Comparison of ENCODE assay signal across 1 cellular context in the genomic region with DNA sequence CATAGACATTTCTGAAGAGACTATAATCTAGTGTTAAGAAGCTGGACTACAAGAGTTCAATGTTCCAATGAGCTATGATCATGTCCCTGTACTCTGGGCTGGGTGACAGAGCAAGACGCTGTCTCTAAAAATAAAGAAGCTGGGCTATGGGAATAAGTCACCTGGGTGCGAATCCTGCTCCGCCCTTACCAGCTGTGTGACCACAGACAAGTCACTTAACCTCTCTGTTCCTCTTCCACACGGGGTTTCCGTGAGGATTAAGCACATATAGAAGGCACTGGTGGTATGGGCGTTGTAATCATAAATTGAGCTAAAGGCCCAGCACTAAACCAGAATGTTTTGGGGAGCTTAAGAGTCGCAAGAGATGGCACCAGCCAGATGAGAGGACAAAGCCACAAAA.
TF ChIP-seq lines count a peak whose summit lies in the region.

No MANE protein-coding gene starts in this region.

TF ChIP-seq in WTC11, 78 proteins besides CTCF, POLR2A, EP300 and RAD21 (continued from another document):
- TF ChIP-seq, protein P1, sequence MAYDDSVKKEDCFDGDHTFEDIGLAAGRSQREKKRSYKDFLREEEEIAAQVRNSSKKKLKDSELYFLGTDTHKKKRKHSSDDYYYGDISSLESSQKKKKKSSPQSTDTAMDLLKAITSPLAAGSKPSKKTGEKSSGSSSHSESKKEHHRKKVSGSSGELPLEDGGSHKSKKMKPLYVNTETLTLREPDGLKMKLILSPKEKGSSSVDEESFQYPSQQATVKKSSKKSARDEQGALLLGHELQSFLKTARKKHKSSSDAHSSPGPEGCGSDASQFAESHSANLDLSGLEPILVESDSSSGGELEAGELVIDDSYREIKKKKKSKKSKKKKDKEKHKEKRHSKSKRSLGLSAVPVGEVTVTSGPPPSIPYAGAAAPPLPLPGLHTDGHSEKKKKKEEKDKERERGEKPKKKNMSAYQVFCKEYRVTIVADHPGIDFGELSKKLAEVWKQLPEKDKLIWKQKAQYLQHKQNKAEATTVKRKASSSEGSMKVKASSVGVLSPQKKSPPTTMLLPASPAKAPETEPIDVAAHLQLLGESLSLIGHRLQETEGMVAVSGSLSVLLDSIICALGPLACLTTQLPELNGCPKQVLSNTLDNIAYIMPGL (CRISPR knock-in tag; IDR thresholded peaks at IDR 0.05), result no peak
- TF ChIP-seq, protein P2, sequence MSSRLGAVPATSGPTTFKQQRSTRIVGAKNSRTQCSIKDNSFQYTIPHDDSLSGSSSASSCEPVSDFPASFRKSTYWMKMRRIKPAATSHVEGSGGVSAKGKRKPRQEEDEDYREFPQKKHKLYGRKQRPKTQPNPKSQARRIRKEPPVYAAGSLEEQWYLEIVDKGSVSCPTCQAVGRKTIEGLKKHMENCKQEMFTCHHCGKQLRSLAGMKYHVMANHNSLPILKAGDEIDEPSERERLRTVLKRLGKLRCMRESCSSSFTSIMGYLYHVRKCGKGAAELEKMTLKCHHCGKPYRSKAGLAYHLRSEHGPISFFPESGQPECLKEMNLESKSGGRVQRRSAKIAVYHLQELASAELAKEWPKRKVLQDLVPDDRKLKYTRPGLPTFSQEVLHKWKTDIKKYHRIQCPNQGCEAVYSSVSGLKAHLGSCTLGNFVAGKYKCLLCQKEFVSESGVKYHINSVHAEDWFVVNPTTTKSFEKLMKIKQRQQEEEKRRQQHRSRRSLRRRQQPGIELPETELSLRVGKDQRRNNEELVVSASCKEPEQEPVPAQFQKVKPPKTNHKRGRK (CRISPR knock-in tag; IDR thresholded peaks at IDR 0.05; ENCODE audit: borderline replicate concordance), result no peak
- TF ChIP-seq TCF7 (CRISPR knock-in tag; IDR thresholded peaks at IDR 0.05; ENCODE audit: low read depth), result no peak
- TF ChIP-seq GTF2I (CRISPR knock-in tag; conservative IDR thresholded peaks at IDR 0.05), result no peak
- TF ChIP-seq CREM (CRISPR knock-in tag; IDR thresholded peaks at IDR 0.05), result no peak
- TF ChIP-seq ZNF121 (CRISPR knock-in tag; IDR thresholded peaks at IDR 0.05), result no peak
- TF ChIP-seq SMAD3 (CRISPR knock-in tag; IDR thresholded peaks at IDR 0.05; ENCODE audit: borderline replicate concordance), result no peak
- TF ChIP-seq SMAD4 (CRISPR knock-in tag; IDR thresholded peaks at IDR 0.05), result no peak
- no peak for TF ChIP-seq EMX1 (CRISPR knock-in tag; IDR thresholded peaks at IDR 0.05)
- TF ChIP-seq PRRX2 (CRISPR knock-in tag; IDR thresholded peaks at IDR 0.05), result no peak
- no peak for TF ChIP-seq ZNF232 (CRISPR knock-in tag; IDR thresholded peaks at IDR 0.05)
- TF ChIP-seq GRHL2 (CRISPR knock-in tag; IDR thresholded peaks at IDR 0.05; ENCODE audit: insufficient replicate concordance, severe bottlenecking), result no peak
- TF ChIP-seq FOXP1 (CRISPR knock-in tag; IDR thresholded peaks at IDR 0.05; ENCODE audit: borderline replicate concordance), result no peak
- TF ChIP-seq ESRRA (CRISPR knock-in tag; IDR thresholded peaks at IDR 0.05; ENCODE audit: borderline replicate concordance), result no peak
